Comparison of ENCODE assay signal across 17 cellular contexts in the genomic region with DNA sequence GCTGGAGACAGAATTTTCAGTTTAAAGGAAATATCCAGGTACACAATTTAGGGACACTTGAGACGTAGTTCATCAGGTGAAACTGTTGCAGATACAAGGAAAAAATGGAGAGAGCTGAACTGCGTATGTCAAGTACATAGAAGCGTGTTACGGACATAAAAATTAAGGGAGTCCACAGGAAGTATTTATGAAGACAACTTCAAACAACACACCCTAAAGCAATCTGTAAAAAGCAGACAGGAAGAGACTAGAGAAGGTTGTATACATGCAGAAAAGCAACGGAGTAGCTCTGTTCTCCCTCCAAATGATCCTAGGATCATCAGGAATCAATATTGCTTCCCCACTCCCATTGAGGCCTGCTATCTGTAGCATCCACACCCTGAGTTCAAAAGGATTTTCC. TPM values are rescaled to one million over a fixed set of nuclear protein-coding genes. Genes with fewer than 3 reads are reported as not detected.
DNase-seq lines count a peak whose midpoint lies in the region; ATAC-seq and TF ChIP-seq lines count a peak whose summit lies in the region.
"Had no signal": no experiment of that assay in that cellular context is flagged by ENCODE, and none has a peak within 500 bp of the region (broad histone marks: within the 10 kb centered on the region; RNA-seq: fewer than 3 reads in every experiment).

No MANE protein-coding gene starts in this region.

- H3K9me3 Mint-ChIP-seq in activated CD4-positive, alpha-beta T cell treated with anti-CD3 and anti-CD28 coated beads, Interleukin-2, amount 10 ng/mL, durations not matched to agents 24 days and 14 days: no peaks in the 10 kb centered on the region
- H3K9me3 Mint-ChIP-seq in GM23338: no peaks in the 10 kb centered on the region
- no peaks in the 10 kb centered on the region for H3K9me3 Mint-ChIP-seq in activated naive CD8-positive, alpha-beta T cell treated with anti-CD3 and anti-CD28 coated beads, Interleukin-2, amount 10 ng/mL, durations not matched to agents 7 days and 5 days
- H3K9me3 Mint-ChIP-seq: nephron had no signal

- H3K36me3 Mint-ChIP-seq in activated CD4-positive, alpha-beta T cell treated with anti-CD3 and anti-CD28 coated beads, Interleukin-2, amount 10 ng/mL, durations not matched to agents 24 days and 14 days (ENCODE audit: low read depth): peaks cover 6% of the 10 kb centered on the region
- no peaks in the 10 kb centered on the region; the same call in 2 of the 3 replicates for H3K36me3 Mint-ChIP-seq in GM23338 (ENCODE audit: low read depth)
- H3K36me3 Mint-ChIP-seq in activated naive CD8-positive, alpha-beta T cell treated with anti-CD3 and anti-CD28 coated beads, Interleukin-2, amount 10 ng/mL, durations not matched to agents 7 days and 5 days: peaks cover 4% of the 10 kb centered on the region

- in situ Hi-C loops in HAP-1 (cut with MboI; ENCODE audit: low sequenced_read_pairs): no loop called here

- H3K27me3 ChIP-seq in GM23338 (ENCODE audit: insufficient read depth) (no peaks in the 10 kb centered on the region), muscle layer of duodenum (ENCODE audit: low read depth, low read length) (no peaks in the 10 kb centered on the region), HAP-1 (ENCODE audit: low read depth) (no peaks in the 10 kb centered on the region)
- H3K27me3 ChIP-seq: BE2C had no signal

- ATAC-seq in GM23338: no peak
- ATAC-seq in activated naive CD8-positive, alpha-beta T cell treated with anti-CD3 and anti-CD28 coated beads, Interleukin-2, amount 10 ng/mL, durations not matched to agents 7 days and 5 days (ENCODE audit: low read depth): peak; percentile 35

- peaks cover 38% of the 10 kb centered on the region for H3K4me1 Mint-ChIP-seq in activated CD4-positive, alpha-beta T cell treated with anti-CD3 and anti-CD28 coated beads, Interleukin-2, amount 10 ng/mL, durations not matched to agents 24 days and 14 days
- peaks cover 37% of the 10 kb centered on the region; the same call in 2 of the 3 replicates for H3K4me1 Mint-ChIP-seq in GM23338
- H3K4me1 Mint-ChIP-seq in activated naive CD8-positive, alpha-beta T cell treated with anti-CD3 and anti-CD28 coated beads, Interleukin-2, amount 10 ng/mL, durations not matched to agents 7 days and 5 days: peaks cover 36% of the 10 kb centered on the region

- peak overlapping the region; percentile 34 for H3K4me3 Mint-ChIP-seq in activated CD4-positive, alpha-beta T cell treated with anti-CD3 and anti-CD28 coated beads, Interleukin-2, amount 10 ng/mL, durations not matched to agents 24 days and 14 days
- no peak overlapping the region for H3K4me3 Mint-ChIP-seq in GM23338
- peak overlapping the region; percentile 73 for H3K4me3 Mint-ChIP-seq in activated naive CD8-positive, alpha-beta T cell treated with anti-CD3 and anti-CD28 coated beads, Interleukin-2, amount 10 ng/mL, durations not matched to agents 7 days and 5 days

- H3K4me1 ChIP-seq in GM23338 (ENCODE audit: insufficient read depth) (peaks cover 8% of the 10 kb centered on the region), muscle layer of duodenum (ENCODE audit: control insufficient read depth in 1 of 2, insufficient read depth in 2 of 2, low read length in 2 of 2) (peaks cover 0 to 11% of the 10 kb centered on the region in 2 donors), HAP-1 (peaks cover 9% of the 10 kb centered on the region)
- H3K4me1 ChIP-seq: BE2C had no signal

- no peaks in the 10 kb centered on the region for H3K9me3 ChIP-seq in muscle layer of duodenum (ENCODE audit: control insufficient read depth in 1 of 2, low read length in 2 of 2)
- no peaks in the 10 kb centered on the region for H3K9me3 ChIP-seq in HAP-1
- H3K9me3 ChIP-seq: BE2C had no signal

- no peak for TF ChIP-seq CTCF in GM23338 (conservative IDR thresholded peaks at IDR 0.05; ENCODE audit: low read depth in 2 of 2)

- H3K27me3 Mint-ChIP-seq in activated CD4-positive, alpha-beta T cell treated with anti-CD3 and anti-CD28 coated beads, Interleukin-2, amount 10 ng/mL, durations not matched to agents 24 days and 14 days: no peaks in the 10 kb centered on the region
- H3K27me3 Mint-ChIP-seq in GM23338 (ENCODE audit: insufficient read depth, low read depth, poor library complexity): no peaks in the 10 kb centered on the region
- no peaks in the 10 kb centered on the region for H3K27me3 Mint-ChIP-seq in activated naive CD8-positive, alpha-beta T cell treated with anti-CD3 and anti-CD28 coated beads, Interleukin-2, amount 10 ng/mL, durations not matched to agents 7 days and 5 days

- POLR2A ChIA-PET in activated naive CD8-positive, alpha-beta T cell treated with anti-CD3 and anti-CD28 coated beads, Interleukin-2, amount 10 ng/mL, durations not matched to agents 7 days and 5 days (lab: Charles Lee): no interaction called here

- no peak overlapping the region for H2AFZ ChIP-seq in GM23338

- peaks cover 3% of the 10 kb centered on the region for H4K20me1 ChIP-seq in GM23338 (replicated peaks; ENCODE audit: insufficient read depth)

- no peaks in the 10 kb centered on the region for H3F3A ChIP-seq in GM23338 (replicated peaks; ENCODE audit: low read depth)

- no peaks in the 10 kb centered on the region for H3K9me2 ChIP-seq in GM23338 (ENCODE audit: insufficient read depth)

- intact Hi-C loops in activated CD4-positive, alpha-beta T cell treated with anti-CD3 and anti-CD28 coated beads, Interleukin-2, amount 10 ng/mL, durations not matched to agents 24 days and 14 days (cut with micrococcal nuclease): no loop called here

- no peak overlapping the region for H3K4me2 ChIP-seq in GM23338

- no peak overlapping the region for H3K27ac Mint-ChIP-seq in activated CD4-positive, alpha-beta T cell treated with anti-CD3 and anti-CD28 coated beads, Interleukin-2, amount 10 ng/mL, durations not matched to agents 24 days and 14 days
- H3K27ac Mint-ChIP-seq in GM23338: 0 out of 2 replicates have a peak overlapping the region, but pooled peaks have one; percentile 23
- peak overlapping the region; percentile 58 for H3K27ac Mint-ChIP-seq in activated naive CD8-positive, alpha-beta T cell treated with anti-CD3 and anti-CD28 coated beads, Interleukin-2, amount 10 ng/mL, durations not matched to agents 7 days and 5 days

- peaks cover 98% of the 10 kb centered on the region for H3K79me2 ChIP-seq in GM23338 (replicated peaks; ENCODE audit: insufficient read depth)

- no peak overlapping the region for H3K4me3 ChIP-seq in GM23338
- H3K4me3 ChIP-seq in muscle layer of duodenum (ENCODE audit: low read depth in 1 of 2, low read length in 2 of 2): no peak overlapping the region
- no peak overlapping the region for H3K4me3 ChIP-seq in HAP-1

- no peak overlapping the region for H3K27ac ChIP-seq in GM23338 (ENCODE audit: low read depth)
- H3K27ac ChIP-seq in muscle layer of duodenum (ENCODE audit: low read length): peak overlapping the region; percentile 8

- H3K36me3 ChIP-seq in GM23338 (ENCODE audit: insufficient read depth) (no peaks in the 10 kb centered on the region), muscle layer of duodenum (ENCODE audit: control insufficient read depth in 1 of 2, insufficient read depth in 2 of 2, low read length in 2 of 2) (no peaks in the 10 kb centered on the region), HAP-1 (replicated peaks) (no peaks in the 10 kb centered on the region; the same call in 1 of the 2 replicates)
- H3K36me3 ChIP-seq: BE2C had no signal

- DNase-seq in activated CD4-positive, alpha-beta T cell treated with anti-CD3 and anti-CD28 coated beads, Interleukin-2, amount 10 ng/mL, durations not matched to agents 24 days and 14 days: no peak
- no peak for DNase-seq in activated CD4-positive, alpha-beta T cell treated with anti-CD3 and anti-CD28 coated beads, Interleukin-2, amount 50 U/mL, for 1 hour
- DNase-seq in GM23338 (ENCODE audit: low spot score) (no peak), middle frontal gyrus (ENCODE audit: extremely low spot score, low spot score) (no peak), HAP-1 (ENCODE audit: low spot score in 2 of 2) (no peak)
- DNase-seq in activated naive CD8-positive, alpha-beta T cell treated with anti-CD3 and anti-CD28 coated beads, Interleukin-2, amount 10 ng/mL, durations not matched to agents 7 days and 5 days: no peak
- no peak for DNase-seq in activated CD4-positive, CD25-positive, alpha-beta regulatory T cell treated with anti-CD3 and anti-CD28 coated beads, Interleukin-2, amount 50 U/mL, for 72 hours
- DNase-seq: activated effector memory CD4-positive, alpha-beta T cell treated with anti-CD3 and anti-CD28 coated beads, Interleukin-2, amount 50 U/mL, for 16 hours; BE2C; GDM1; H7; islet precursor cell; mammary epithelial cell; NCI-H1436 treated with DMSO at 0.1 percent for 48 hours; NCI-H524 treated with DMSO at 0.1 percent for 48 hours had no signal

TF ChIP-seq in GM23338, 12 proteins besides CTCF, POLR2A, EP300 and RAD21 (continues in another document):
- no peak for TF ChIP-seq ZNF114 (CRISPR knock-in tag; IDR thresholded peaks at IDR 0.05)

RNA-seq across cellular contexts. Expression of a gene that starts 5.8 kb away (rescaled TPM):
- total RNA-seq in activated CD4-positive, alpha-beta T cell treated with anti-CD3 and anti-CD28 coated beads, Interleukin-2, amount 10 ng/mL, durations not matched to agents 24 days and 14 days: 16.4 and 19.3 TPM in 2 replicates
- 44.1 and 44.4 TPM in 2 replicates for total RNA-seq in GM23338 (2014; rRNA removed; shearing (Covaris generic))
- 14.2 and 15.3 TPM in 2 replicates for polyA plus RNA-seq in GM23338 (2016; fragmentation: Nextera tagmentation; extraction: Ambion mirVana)
- 10 to 100 TPM; 52.1 to 53.8 TPM for total RNA-seq in activated naive CD8-positive, alpha-beta T cell treated with anti-CD3 and anti-CD28 coated beads, Interleukin-2, amount 10 ng/mL, durations not matched to agents 7 days and 5 days
